ENCODE assay signal across 8 cellular contexts in genomic region chr19:50357178-50358100, GRCh38. TPM values are rescaled to one million over a fixed set of nuclear protein-coding genes. Genes with fewer than 3 reads are reported as not detected.
DNase-seq lines count a peak whose midpoint lies in the region; ATAC-seq and TF ChIP-seq lines count a peak whose summit lies in the region.

No MANE protein-coding gene starts in this region.

- peak overlapping the region; percentile 71 for H3K4me3 ChIP-seq in coronary artery

- CTCF ChIA-PET in activated CD4-positive, alpha-beta T cell treated with anti-CD3 and anti-CD28 coated beads, Interleukin-2, amount 10 ng/mL, durations not matched to agents 7 days and 5 days (lab: Charles Lee), result interaction anchor here (0.7 to 3.0 kb wide), 23 partner anchors 9 to 427 kb away, joined by 3 to 19 read pairs (median 5); partner anchors contain the start of genes EMC10, KCNC3 and NR1H2

- H3K27ac ChIP-seq in coronary artery, result peak overlapping the region; percentile 84 to 85

- H3K27me3 Mint-ChIP-seq in activated CD4-positive, alpha-beta T cell treated with anti-CD3 and anti-CD28 coated beads, Interleukin-2, amount 10 ng/mL, durations not matched to agents 7 days and 5 days, result no peaks in the 10 kb centered on the region
- H3K27me3 Mint-ChIP-seq in memory B cell, result no peaks in the 10 kb centered on the region

- peak; percentile 79 for DNase-seq in GDM1 (lab: John Stamatoyannopoulos, UW)
- peak; percentile 33 for DNase-seq in NCI-H226
- peak; percentile 91 for DNase-seq in activated CD4-positive, alpha-beta T cell treated with anti-CD3 and anti-CD28 coated beads, Interleukin-2, amount 10 ng/mL, durations not matched to agents 7 days and 5 days
- no peak for DNase-seq in coronary artery (ENCODE audit: low spot score)
- peak; percentile 87 to 91 for DNase-seq in memory B cell (ENCODE audit: low spot score in 2 of 2)
- peak; percentile 80 for DNase-seq in stimulated activated CD8-positive, alpha-beta memory T cell treated with anti-CD3 and anti-CD28 coated beads, Interleukin-12 subunit alpha, Interleukin-12 subunit beta, amount 100 ng/mL, for 24 hours (ENCODE audit: extremely low read depth)
- no peak for DNase-seq in NCI-H1048 (lab: John Stamatoyannopoulos, UW)

- ATAC-seq in HG02840 (IDR thresholded peaks at IDR 0.05; ENCODE audit: low FRiP score, unreplicated experiment) (peak; percentile 50), memory B cell (ENCODE audit: low read depth) (peak; percentile 74)

- peaks cover 2% of the 10 kb centered on the region for H3K9me3 Mint-ChIP-seq in activated CD4-positive, alpha-beta T cell treated with anti-CD3 and anti-CD28 coated beads, Interleukin-2, amount 10 ng/mL, durations not matched to agents 7 days and 5 days
- H3K9me3 Mint-ChIP-seq in memory B cell, result peaks cover 2% of the 10 kb centered on the region

- POLR2A ChIA-PET in activated CD4-positive, alpha-beta T cell treated with anti-CD3 and anti-CD28 coated beads, Interleukin-2, amount 10 ng/mL, durations not matched to agents 7 days and 5 days (lab: Charles Lee), result interaction anchor here (0.5 kb wide), 1 partner anchor 118 kb away, joined by 4 read pairs; no protein-coding TSS in a partner anchor

- H3K4me3 Mint-ChIP-seq in activated CD4-positive, alpha-beta T cell treated with anti-CD3 and anti-CD28 coated beads, Interleukin-2, amount 10 ng/mL, durations not matched to agents 7 days and 5 days, result peak overlapping the region; percentile 83
- peak overlapping the region; percentile 93 for H3K4me3 Mint-ChIP-seq in memory B cell

- peaks cover 6% of the 10 kb centered on the region for H3K36me3 Mint-ChIP-seq in activated CD4-positive, alpha-beta T cell treated with anti-CD3 and anti-CD28 coated beads, Interleukin-2, amount 10 ng/mL, durations not matched to agents 7 days and 5 days (ENCODE audit: low read depth)
- H3K36me3 Mint-ChIP-seq in memory B cell, result no peaks in the 10 kb centered on the region

- H3K4me1 Mint-ChIP-seq in activated CD4-positive, alpha-beta T cell treated with anti-CD3 and anti-CD28 coated beads, Interleukin-2, amount 10 ng/mL, durations not matched to agents 7 days and 5 days, result peaks cover 43% of the 10 kb centered on the region
- H3K4me1 Mint-ChIP-seq in memory B cell, result peaks cover 33% of the 10 kb centered on the region

- peak; percentile 97 for TF ChIP-seq CTCF in coronary artery (IDR thresholded peaks at IDR 0.05)

- H3K27ac Mint-ChIP-seq in activated CD4-positive, alpha-beta T cell treated with anti-CD3 and anti-CD28 coated beads, Interleukin-2, amount 10 ng/mL, durations not matched to agents 7 days and 5 days, result peak overlapping the region; percentile 99
- peak overlapping the region; percentile 97 for H3K27ac Mint-ChIP-seq in memory B cell

RNA-seq across cellular contexts. Expression of gene NAPSA, which starts 8.0 kb away (rescaled TPM):
- 1 to 10 TPM; 1.7 to 1.9 TPM for total RNA-seq in activated CD4-positive, alpha-beta T cell treated with anti-CD3 and anti-CD28 coated beads, Interleukin-2, amount 10 ng/mL, durations not matched to agents 7 days and 5 days

RNA-seq across cellular contexts. Expression of gene NR1H2, which starts 18.8 kb away (rescaled TPM):
- total RNA-seq in activated CD4-positive, alpha-beta T cell treated with anti-CD3 and anti-CD28 coated beads, Interleukin-2, amount 10 ng/mL, durations not matched to agents 7 days and 5 days, result 10 to 100 TPM; 55.2 to 62.2 TPM

RNA-seq across cellular contexts. Expression of gene POLD1, which starts 26.7 kb away (rescaled TPM):
- 100 to 1,000 TPM; 156 to 167 TPM for total RNA-seq in activated CD4-positive, alpha-beta T cell treated with anti-CD3 and anti-CD28 coated beads, Interleukin-2, amount 10 ng/mL, durations not matched to agents 7 days and 5 days

RNA-seq across cellular contexts. Expression of gene KCNC3, which starts 28.3 kb away (rescaled TPM):
- total RNA-seq in activated CD4-positive, alpha-beta T cell treated with anti-CD3 and anti-CD28 coated beads, Interleukin-2, amount 10 ng/mL, durations not matched to agents 7 days and 5 days, result 1 to 10 TPM; 3.4 to 4.1 TPM

Comparison
In these comparisons a context has a peak if more than half of its experiments do, and no peak if none do; other contexts are left out.
1. DNase-seq: peak in GDM1 (single experiment), NCI-H226 (single experiment), activated CD4-positive, alpha-beta T cell treated with anti-CD3 and anti-CD28 coated beads, Interleukin-2, amount 10 ng/mL, durations not matched to agents 7 days and 5 days (single experiment), memory B cell (2 of 2) and stimulated activated CD8-positive, alpha-beta memory T cell treated with anti-CD3 and anti-CD28 coated beads, Interleukin-12 subunit alpha, Interleukin-12 subunit beta, amount 100 ng/mL, for 24 hours (single experiment); none in coronary artery (single experiment) and NCI-H1048 (single experiment).